Comparison of ENCODE assay signal across 1 cellular context in the genomic region with DNA sequence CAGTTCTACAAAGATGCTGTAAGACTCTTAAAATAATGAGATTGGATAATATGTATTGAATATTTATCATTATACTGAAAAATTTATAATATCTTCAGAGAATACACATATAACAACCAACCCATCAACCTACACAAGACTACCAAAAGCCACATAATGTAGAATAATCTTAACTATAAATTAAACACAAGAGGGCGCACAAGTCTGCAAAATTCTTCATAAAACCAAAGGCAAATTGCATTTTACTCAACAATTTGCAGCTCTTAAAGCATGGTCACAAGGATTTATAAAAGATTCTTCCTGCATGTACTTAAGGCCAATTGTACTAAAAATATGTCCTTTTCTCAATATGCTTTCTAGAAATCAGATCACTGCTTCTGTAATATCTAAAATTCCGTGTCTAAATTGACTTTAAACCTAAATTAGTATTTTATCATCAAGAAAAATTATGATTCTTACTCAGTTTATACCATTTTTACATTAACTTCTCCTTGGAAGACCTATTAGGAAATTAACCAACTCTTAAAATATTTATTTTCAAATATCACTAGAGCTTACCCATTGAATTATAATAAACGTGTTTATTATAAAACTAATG.
A peak's percentile ranks its signal among the peaks of the same experiment; 100 is the strongest.
TF ChIP-seq lines count a peak whose summit lies in the region.

No MANE protein-coding gene starts in this region.

TF ChIP-seq in HEK293, 187 proteins besides CTCF, POLR2A, EP300 and RAD21 (continued from another document):
- TF ChIP-seq, protein P1, sequence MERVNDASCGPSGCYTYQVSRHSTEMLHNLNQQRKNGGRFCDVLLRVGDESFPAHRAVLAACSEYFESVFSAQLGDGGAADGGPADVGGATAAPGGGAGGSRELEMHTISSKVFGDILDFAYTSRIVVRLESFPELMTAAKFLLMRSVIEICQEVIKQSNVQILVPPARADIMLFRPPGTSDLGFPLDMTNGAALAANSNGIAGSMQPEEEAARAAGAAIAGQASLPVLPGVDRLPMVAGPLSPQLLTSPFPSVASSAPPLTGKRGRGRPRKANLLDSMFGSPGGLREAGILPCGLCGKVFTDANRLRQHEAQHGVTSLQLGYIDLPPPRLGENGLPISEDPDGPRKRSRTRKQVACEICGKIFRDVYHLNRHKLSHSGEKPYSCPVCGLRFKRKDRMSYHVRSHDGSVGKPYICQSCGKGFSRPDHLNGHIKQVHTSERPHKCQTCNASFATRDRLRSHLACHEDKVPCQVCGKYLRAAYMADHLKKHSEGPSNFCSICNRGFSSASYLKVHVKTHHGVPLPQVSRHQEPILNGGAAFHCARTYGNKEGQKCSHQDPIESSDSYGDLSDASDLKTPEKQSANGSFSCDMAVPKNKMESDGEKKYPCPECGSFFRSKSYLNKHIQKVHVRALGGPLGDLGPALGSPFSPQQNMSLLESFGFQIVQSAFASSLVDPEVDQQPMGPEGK (tag by site-specific recombination; IDR thresholded peaks at IDR 0.05): no peak
- no peak for TF ChIP-seq ZFP41 (tag by site-specific recombination; IDR thresholded peaks at IDR 0.05; ENCODE audit: borderline replicate concordance)
- TF ChIP-seq, protein P2, sequence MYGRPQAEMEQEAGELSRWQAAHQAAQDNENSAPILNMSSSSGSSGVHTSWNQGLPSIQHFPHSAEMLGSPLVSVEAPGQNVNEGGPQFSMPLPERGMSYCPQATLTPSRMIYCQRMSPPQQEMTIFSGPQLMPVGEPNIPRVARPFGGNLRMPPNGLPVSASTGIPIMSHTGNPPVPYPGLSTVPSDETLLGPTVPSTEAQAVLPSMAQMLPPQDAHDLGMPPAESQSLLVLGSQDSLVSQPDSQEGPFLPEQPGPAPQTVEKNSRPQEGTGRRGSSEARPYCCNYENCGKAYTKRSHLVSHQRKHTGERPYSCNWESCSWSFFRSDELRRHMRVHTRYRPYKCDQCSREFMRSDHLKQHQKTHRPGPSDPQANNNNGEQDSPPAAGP (tag by site-specific recombination; IDR thresholded peaks at IDR 0.05): no peak
- TF ChIP-seq SP7 (tag by site-specific recombination; IDR thresholded peaks at IDR 0.05): no peak
- TF ChIP-seq ZNF560 (tag by site-specific recombination; IDR thresholded peaks at IDR 0.05; ENCODE audit: borderline replicate concordance): no peak
- TF ChIP-seq ZEB2 (tag by site-specific recombination; IDR thresholded peaks at IDR 0.05): 0 out of 2 replicates have a peak, but pooled peaks have one; percentile 15
- no peak for TF ChIP-seq ZNF112 (tag by site-specific recombination; IDR thresholded peaks at IDR 0.05)
- no peak for TF ChIP-seq ZNF23 (tag by site-specific recombination; IDR thresholded peaks at IDR 0.05; ENCODE audit: borderline replicate concordance)
- TF ChIP-seq, protein P3, sequence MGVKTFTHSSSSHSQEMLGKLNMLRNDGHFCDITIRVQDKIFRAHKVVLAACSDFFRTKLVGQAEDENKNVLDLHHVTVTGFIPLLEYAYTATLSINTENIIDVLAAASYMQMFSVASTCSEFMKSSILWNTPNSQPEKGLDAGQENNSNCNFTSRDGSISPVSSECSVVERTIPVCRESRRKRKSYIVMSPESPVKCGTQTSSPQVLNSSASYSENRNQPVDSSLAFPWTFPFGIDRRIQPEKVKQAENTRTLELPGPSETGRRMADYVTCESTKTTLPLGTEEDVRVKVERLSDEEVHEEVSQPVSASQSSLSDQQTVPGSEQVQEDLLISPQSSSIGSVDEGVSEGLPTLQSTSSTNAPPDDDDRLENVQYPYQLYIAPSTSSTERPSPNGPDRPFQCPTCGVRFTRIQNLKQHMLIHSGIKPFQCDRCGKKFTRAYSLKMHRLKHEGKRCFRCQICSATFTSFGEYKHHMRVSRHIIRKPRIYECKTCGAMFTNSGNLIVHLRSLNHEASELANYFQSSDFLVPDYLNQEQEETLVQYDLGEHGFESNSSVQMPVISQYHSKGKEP (tag by site-specific recombination; IDR thresholded peaks at IDR 0.05): peak; percentile 89
- no peak for TF ChIP-seq ZNF175 (tag by site-specific recombination; IDR thresholded peaks at IDR 0.05)
- TF ChIP-seq ZNF600 (tag by site-specific recombination; IDR thresholded peaks at IDR 0.05): no peak
- peak; percentile 78 for TF ChIP-seq ZNF654 (tag by site-specific recombination; IDR thresholded peaks at IDR 0.05; ENCODE audit: low read depth)
- no peak for TF ChIP-seq GLIS2 (tag by site-specific recombination; IDR thresholded peaks at IDR 0.05)
- no peak for TF ChIP-seq ZFP37 (tag by site-specific recombination; IDR thresholded peaks at IDR 0.05)
- TF ChIP-seq ZNF10 (tag by site-specific recombination; IDR thresholded peaks at IDR 0.05): no peak
- TF ChIP-seq ZNF37A (tag by site-specific recombination; IDR thresholded peaks at IDR 0.05): no peak
- no peak for TF ChIP-seq ZNF529 (tag by site-specific recombination; IDR thresholded peaks at IDR 0.05; ENCODE audit: insufficient replicate concordance)
- no peak for TF ChIP-seq MYNN (tag by site-specific recombination; IDR thresholded peaks at IDR 0.05; ENCODE audit: borderline replicate concordance)
TF ChIP-seq in HEK293: peak in this region for 3.
